8 cellular contexts compared by ENCODE assay signal in the genomic region with DNA sequence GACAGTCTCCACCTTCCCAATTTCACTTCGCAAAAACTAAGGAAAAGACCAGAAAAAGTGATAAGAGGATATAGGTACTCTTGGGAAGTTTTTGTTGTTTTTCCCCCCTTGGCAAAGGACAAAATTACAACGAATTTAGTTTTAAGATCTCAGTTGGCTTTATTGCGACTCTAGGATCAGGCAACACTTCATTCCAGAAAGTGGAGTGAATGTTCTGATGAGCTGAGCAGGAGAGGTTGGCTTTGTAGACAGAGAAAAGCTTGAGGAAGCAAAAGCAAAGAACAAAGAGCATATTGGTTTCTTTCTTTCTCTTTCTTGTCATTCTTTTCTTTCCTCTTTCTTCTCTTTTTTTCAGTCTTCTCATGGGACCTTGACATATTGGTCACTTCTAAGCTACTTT. TPM values are rescaled to one million over a fixed set of nuclear protein-coding genes. Genes with fewer than 3 reads are reported as not detected.
DNase-seq lines count a peak whose midpoint lies in the region; ATAC-seq lines count a peak whose summit lies in the region.

No MANE protein-coding gene starts in this region.

- H3K27ac ChIP-seq in iPS DF 6.9 (ENCODE audit: low read length), result no peak overlapping the region

- POLR2A ChIA-PET in activated CD4-positive, alpha-beta memory T cell treated with anti-CD3 and anti-CD28 coated beads for 36 hours (lab: Charles Lee), result interaction anchor here (0.8 to 2.6 kb wide), 5 partner anchors 14 to 101 kb away, joined by 3 to 19 read pairs (median 3); a partner anchor contains a TSS

- H3K36me3 ChIP-seq in iPS DF 6.9 (ENCODE audit: control insufficient read depth, insufficient read depth, low read length), result peaks cover 6% of the 10 kb centered on the region; the same call in 1 of the 2 replicates

- no peak for ATAC-seq in stimulated activated effector memory CD8-positive, alpha-beta T cell treated with anti-CD3 and anti-CD28 coated beads, Interleukin-12 subunit alpha, Interleukin-12 subunit beta, amount 100 ng/mL, for 72 hours
- ATAC-seq in HG03108 (IDR thresholded peaks at IDR 0.05; ENCODE audit: unreplicated experiment), result no peak

- no peaks in the 10 kb centered on the region for H3K9me3 ChIP-seq in iPS DF 6.9 (ENCODE audit: control insufficient read depth, insufficient read depth, low read length)

- peak overlapping the region; percentile 93 for H3K4me3 Mint-ChIP-seq in activated CD4-positive, alpha-beta memory T cell treated with anti-CD3 and anti-CD28 coated beads for 36 hours
- peak overlapping the region; percentile 85 for H3K4me3 Mint-ChIP-seq in stimulated activated effector memory CD8-positive, alpha-beta T cell treated with anti-CD3 and anti-CD28 coated beads, Interleukin-12 subunit alpha, Interleukin-12 subunit beta, amount 100 ng/mL, for 72 hours

- DNase-seq in NCI-H2227 treated with DMSO at 0.1 percent for 48 hours (lab: John Stamatoyannopoulos, UW) (peak; percentile 33), NCI-H2227 (lab: John Stamatoyannopoulos, UW; ENCODE audit: unreplicated experiment) (no peak), iPS DF 6.9 (ENCODE audit: low read depth, low spot score) (no peak), HCEC 1CT (no peak), A172 (ENCODE audit: low spot score) (no peak)
- DNase-seq in activated CD4-positive, alpha-beta memory T cell treated with anti-CD3 and anti-CD28 coated beads for 36 hours, result no peak
- DNase-seq in stimulated activated effector memory CD8-positive, alpha-beta T cell treated with anti-CD3 and anti-CD28 coated beads, Interleukin-12 subunit alpha, Interleukin-12 subunit beta, amount 100 ng/mL, for 72 hours (ENCODE audit: low spot score in 2 of 2), result no peak

- intact Hi-C loops in activated CD4-positive, alpha-beta memory T cell treated with anti-CD3 and anti-CD28 coated beads for 36 hours (cut with micrococcal nuclease), result loop anchor here (1.0 to 2.0 kb wide), 4 partner anchors 13 to 109 kb away; a partner anchor contains a TSS

- H3K4me1 ChIP-seq in iPS DF 6.9 (ENCODE audit: control insufficient read depth, insufficient read depth, low read length), result no peaks in the 10 kb centered on the region

- CTCF ChIA-PET in activated CD4-positive, alpha-beta memory T cell treated with anti-CD3 and anti-CD28 coated beads for 36 hours (lab: Charles Lee), result interaction anchor here (1.1 to 2.1 kb wide), 3 partner anchors 14 to 79 kb away, joined by 5 to 10 read pairs (median 7); a partner anchor contains a TSS

- H3K27me3 ChIP-seq in iPS DF 6.9 (ENCODE audit: control insufficient read depth, insufficient read depth, low read length), result no peaks in the 10 kb centered on the region

- H3K27me3 Mint-ChIP-seq in activated CD4-positive, alpha-beta memory T cell treated with anti-CD3 and anti-CD28 coated beads for 36 hours, result no peaks in the 10 kb centered on the region

- no peaks in the 10 kb centered on the region for H3K9me3 Mint-ChIP-seq in activated CD4-positive, alpha-beta memory T cell treated with anti-CD3 and anti-CD28 coated beads for 36 hours
- H3K9me3 Mint-ChIP-seq in stimulated activated effector memory CD8-positive, alpha-beta T cell treated with anti-CD3 and anti-CD28 coated beads, Interleukin-12 subunit alpha, Interleukin-12 subunit beta, amount 100 ng/mL, for 72 hours, result no peaks in the 10 kb centered on the region

- peaks cover 15% of the 10 kb centered on the region for H3K36me3 Mint-ChIP-seq in activated CD4-positive, alpha-beta memory T cell treated with anti-CD3 and anti-CD28 coated beads for 36 hours
- peaks cover 27% of the 10 kb centered on the region for H3K36me3 Mint-ChIP-seq in stimulated activated effector memory CD8-positive, alpha-beta T cell treated with anti-CD3 and anti-CD28 coated beads, Interleukin-12 subunit alpha, Interleukin-12 subunit beta, amount 100 ng/mL, for 72 hours

- H3K4me3 ChIP-seq in iPS DF 6.9 (ENCODE audit: low read length), result peak overlapping the region; percentile 14; the same call in 1 of the 2 replicates

- peaks cover 31% of the 10 kb centered on the region for H3K4me1 Mint-ChIP-seq in activated CD4-positive, alpha-beta memory T cell treated with anti-CD3 and anti-CD28 coated beads for 36 hours (ENCODE audit: low read depth)
- H3K4me1 Mint-ChIP-seq in stimulated activated effector memory CD8-positive, alpha-beta T cell treated with anti-CD3 and anti-CD28 coated beads, Interleukin-12 subunit alpha, Interleukin-12 subunit beta, amount 100 ng/mL, for 72 hours, result peaks cover 41% of the 10 kb centered on the region

- peak overlapping the region; percentile 83 for H3K27ac Mint-ChIP-seq in activated CD4-positive, alpha-beta memory T cell treated with anti-CD3 and anti-CD28 coated beads for 36 hours
- peak overlapping the region; percentile 82 for H3K27ac Mint-ChIP-seq in stimulated activated effector memory CD8-positive, alpha-beta T cell treated with anti-CD3 and anti-CD28 coated beads, Interleukin-12 subunit alpha, Interleukin-12 subunit beta, amount 100 ng/mL, for 72 hours

- WGBS in iPS DF 6.9 (ENCODE audit: insufficient coverage, insufficient read length), result no CpG with 5 or more reads among the region's 3 CpGs

RNA-seq across cellular contexts. Expression of a gene that starts 0.6 kb away (rescaled TPM):
- 1 to 10 TPM; 9.9 TPM for total RNA-seq in activated CD4-positive, alpha-beta memory T cell treated with anti-CD3 and anti-CD28 coated beads for 36 hours
- 10.8 and 13.8 TPM in 2 replicates for total RNA-seq in A172 (2014; rRNA removed; shearing (Covaris generic))

RNA-seq across cellular contexts. Expression of a gene that starts 30.8 kb away (rescaled TPM):
- 10 to 100 TPM; 89.6 to 97.9 TPM for total RNA-seq in activated CD4-positive, alpha-beta memory T cell treated with anti-CD3 and anti-CD28 coated beads for 36 hours
- 41.9 and 53.7 TPM in 2 replicates for total RNA-seq in A172 (2014; rRNA removed; shearing (Covaris generic))
